Comparison of ENCODE assay signal across 9 cellular contexts in genomic region chr7:55574062-55574717, GRCh38. TPM values are rescaled to one million over a fixed set of nuclear protein-coding genes. Genes with fewer than 3 reads are reported as not detected.
DNase-seq lines count a peak whose midpoint lies in the region; ATAC-seq and TF ChIP-seq lines count a peak whose summit lies in the region.
"Had no signal": no experiment of that assay in that cellular context is flagged by ENCODE, and none has a peak within 500 bp of the region (broad histone marks: within the 10 kb centered on the region; RNA-seq: fewer than 3 reads in every experiment).

No MANE protein-coding gene starts in this region.

- peak overlapping the region; percentile 90 for H3K27ac Mint-ChIP-seq in activated CD4-positive, alpha-beta memory T cell treated with anti-CD3 and anti-CD28 coated beads for 36 hours

- no peaks in the 10 kb centered on the region for H3K27me3 Mint-ChIP-seq in activated CD4-positive, alpha-beta memory T cell treated with anti-CD3 and anti-CD28 coated beads for 36 hours

- H3K36me3 ChIP-seq in heart left ventricle (no peaks in the 10 kb centered on the region), thymus (ENCODE audit: control insufficient read depth, insufficient read depth) (no peaks in the 10 kb centered on the region)

- peaks cover 6 to 50% (median 39%) of the 10 kb centered on the region in 12 donors for H3K4me1 ChIP-seq in heart left ventricle
- peaks cover 28% of the 10 kb centered on the region for H3K4me1 ChIP-seq in thymus (ENCODE audit: control insufficient read depth, insufficient read depth, low read length)

- POLR2A ChIA-PET in activated CD4-positive, alpha-beta memory T cell treated with anti-CD3 and anti-CD28 coated beads for 36 hours (lab: Charles Lee) = interaction anchor here (1.0 to 9.2 kb wide), 6 partner anchors 18 to 477 kb away, joined by 3 to 128 read pairs (median 6); partner anchors contain the start of genes CCT6A and PSPH

- peaks cover 5% of the 10 kb centered on the region for H3K36me3 Mint-ChIP-seq in activated CD4-positive, alpha-beta memory T cell treated with anti-CD3 and anti-CD28 coated beads for 36 hours

- no peaks in the 10 kb centered on the region for H3K9me3 Mint-ChIP-seq in activated CD4-positive, alpha-beta memory T cell treated with anti-CD3 and anti-CD28 coated beads for 36 hours

- peak overlapping the region; percentile 74 for H3K4me3 Mint-ChIP-seq in activated CD4-positive, alpha-beta memory T cell treated with anti-CD3 and anti-CD28 coated beads for 36 hours

- WGBS in heart left ventricle, 4 donors = 6 to 25% (median 9%) methylated on average over 3 of the region's 3 CpGs
- 3% methylated on average over 3 of the region's 3 CpGs for WGBS in thymus

- peaks cover 53% of the 10 kb centered on the region for H3K4me1 Mint-ChIP-seq in activated CD4-positive, alpha-beta memory T cell treated with anti-CD3 and anti-CD28 coated beads for 36 hours (ENCODE audit: low read depth)

- no peak for TF ChIP-seq POLR2A in heart left ventricle (IDR thresholded peaks at IDR 0.05)

- intact Hi-C loops in heart left ventricle (cut with DNase I) = loop anchor here in 3 of 10 donors (2.0 to 10.0 kb wide), 4 partner anchors 23 to 391 kb away; partner anchors contain the start of genes NIPSNAP2 (in 2 of the 3) and LANCL2 (in 1 of the 3)
- intact Hi-C loops in left cardiac atrium (cut with DNase I) = no loop called here
- intact Hi-C loops in activated CD4-positive, alpha-beta memory T cell treated with anti-CD3 and anti-CD28 coated beads for 36 hours (cut with micrococcal nuclease) = loop anchor here (1.0 to 5.0 kb wide), 4 partner anchors 66 to 577 kb away; partner anchors contain the start of genes CHCHD2 and SUMF2

- CTCF ChIA-PET in activated CD4-positive, alpha-beta memory T cell treated with anti-CD3 and anti-CD28 coated beads for 36 hours (lab: Charles Lee) = interaction anchor here (0.9 to 2.1 kb wide), 5 partner anchors 9 to 141 kb away, joined by 3 to 10 read pairs (median 3); no protein-coding TSS in a partner anchor

- H3K4me3 ChIP-seq in heart left ventricle (peak overlapping the region in 2 of 12 donors; percentile 14 to 16), thymus (ENCODE audit: low read length) (no peak overlapping the region)

- H3K27me3 ChIP-seq in heart left ventricle (no peaks in the 10 kb centered on the region), thymus (ENCODE audit: control insufficient read depth, insufficient read depth) (no peaks in the 10 kb centered on the region)

- no peak for DNase-seq in heart left ventricle
- no peak for DNase-seq in left cardiac atrium
- DNase-seq in activated CD4-positive, alpha-beta memory T cell treated with anti-CD3 and anti-CD28 coated beads for 36 hours = peak; percentile 72
- peak; percentile 29 for DNase-seq in hepatic stellate cell (ENCODE audit: low spot score)
- no peak for DNase-seq in activated gamma-delta T cell treated with Interleukin-2 at 50 U/mL for 16 hours
- no peak for DNase-seq in GM20000 (ENCODE audit: low spot score)
- DNase-seq in retina = no peak
- DNase-seq: NCI-H1694 had no signal

- H3K27ac ChIP-seq in heart left ventricle = peak overlapping the region in 8 of 12 donors; percentile 3 to 93 (median 58)
- peak overlapping the region; percentile 53 for H3K27ac ChIP-seq in thymus (ENCODE audit: low read depth)

- H3K9me3 ChIP-seq in heart left ventricle = no peaks in the 10 kb centered on the region
- no peaks in the 10 kb centered on the region for H3K9me3 ChIP-seq in thymus (ENCODE audit: control insufficient read depth)

- peak in 3 of 4 donors; percentile 10 to 43 (median 19) for ATAC-seq in heart left ventricle
- no peak for ATAC-seq in left cardiac atrium

- TF ChIP-seq CTCF in heart left ventricle (IDR thresholded peaks at IDR 0.05) (no peak), GM20000 (IDR thresholded peaks at IDR 0.05; ENCODE audit: extremely low read depth, missing control alignments) (no peak)

RNA-seq across cellular contexts. Expression of gene VOPP1, which starts 1.9 kb away (rescaled TPM):
- total RNA-seq in heart left ventricle (10 to 100 TPM; 20.3 to 58.0 (median 26.8) TPM), left cardiac atrium (10 to 100 TPM; 28.9 to 32.2 TPM)
- polyA plus RNA-seq in heart left ventricle (10 to 100 TPM in 1 of 2 donors, 1 to 10 TPM in 1; 9.9 to 22.8 TPM), thymus (61.9 TPM)
- 10 to 100 TPM; 64.9 to 67.2 TPM for total RNA-seq in activated CD4-positive, alpha-beta memory T cell treated with anti-CD3 and anti-CD28 coated beads for 36 hours

Comparison
In these comparisons a context has a peak if more than half of its experiments do, and no peak if none do; other contexts are left out.
1. ATAC-seq: peak in heart left ventricle (3 of 4); none in left cardiac atrium (0 of 2).
2. DNase-seq: peak in activated CD4-positive, alpha-beta memory T cell treated with anti-CD3 and anti-CD28 coated beads for 36 hours (single experiment) and hepatic stellate cell (single experiment); none in heart left ventricle (0 of 5), left cardiac atrium (single experiment), activated gamma-delta T cell treated with Interleukin-2 at 50 U/mL for 16 hours (single experiment), GM20000 (single experiment) and retina (single experiment).